Comparison of ENCODE assay signal across 1 cellular context in the genomic region with DNA sequence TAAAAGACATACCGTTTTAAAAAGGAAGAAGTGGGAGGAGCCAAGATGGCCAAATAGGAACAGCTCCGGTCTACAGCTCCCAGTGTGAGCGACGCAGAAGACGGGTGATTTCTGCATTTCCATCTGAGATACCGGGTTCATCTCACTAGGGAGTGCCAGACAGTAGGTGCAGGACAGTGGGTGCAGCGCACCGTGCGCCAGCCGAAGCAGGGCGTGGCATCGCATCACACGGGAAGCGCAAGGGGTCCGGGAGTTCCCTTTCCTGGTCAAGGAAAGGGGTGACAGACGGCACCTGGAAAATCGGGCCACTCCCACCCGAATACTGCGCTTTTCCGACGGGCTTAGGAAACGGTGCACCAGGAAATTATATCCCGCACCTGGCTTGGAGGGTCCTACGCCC.
DNase-seq lines count a peak whose midpoint lies in the region; ATAC-seq lines count a peak whose summit lies in the region.
"Not testable (repeated sequence)": the region's sequence is repeated elsewhere in the genome, so short reads cannot be mapped to it uniquely, and the experiment has no call there.

No MANE protein-coding gene starts in this region.

- H3K36me3 Mint-ChIP-seq in T-helper 17 cell (ENCODE audit: low read depth), result not testable (repeated sequence)

- H3K27me3 Mint-ChIP-seq in T-helper 17 cell, result not testable (repeated sequence)

- not testable (repeated sequence) for ATAC-seq in T-helper 17 cell

- peak overlapping the region; percentile 29 for H3K27ac Mint-ChIP-seq in T-helper 17 cell

- H3K4me3 Mint-ChIP-seq in T-helper 17 cell, result not testable (repeated sequence)

- not testable (repeated sequence) for H3K4me1 Mint-ChIP-seq in T-helper 17 cell

- not testable (repeated sequence) for H3K9me3 ChIP-seq in T-helper 17 cell (ENCODE audit: control insufficient read depth, low read length, poor library complexity, severe bottlenecking)

- DNase-seq in T-helper 17 cell, result not testable (repeated sequence)
